8 cellular contexts compared by ENCODE assay signal in the genomic region with DNA sequence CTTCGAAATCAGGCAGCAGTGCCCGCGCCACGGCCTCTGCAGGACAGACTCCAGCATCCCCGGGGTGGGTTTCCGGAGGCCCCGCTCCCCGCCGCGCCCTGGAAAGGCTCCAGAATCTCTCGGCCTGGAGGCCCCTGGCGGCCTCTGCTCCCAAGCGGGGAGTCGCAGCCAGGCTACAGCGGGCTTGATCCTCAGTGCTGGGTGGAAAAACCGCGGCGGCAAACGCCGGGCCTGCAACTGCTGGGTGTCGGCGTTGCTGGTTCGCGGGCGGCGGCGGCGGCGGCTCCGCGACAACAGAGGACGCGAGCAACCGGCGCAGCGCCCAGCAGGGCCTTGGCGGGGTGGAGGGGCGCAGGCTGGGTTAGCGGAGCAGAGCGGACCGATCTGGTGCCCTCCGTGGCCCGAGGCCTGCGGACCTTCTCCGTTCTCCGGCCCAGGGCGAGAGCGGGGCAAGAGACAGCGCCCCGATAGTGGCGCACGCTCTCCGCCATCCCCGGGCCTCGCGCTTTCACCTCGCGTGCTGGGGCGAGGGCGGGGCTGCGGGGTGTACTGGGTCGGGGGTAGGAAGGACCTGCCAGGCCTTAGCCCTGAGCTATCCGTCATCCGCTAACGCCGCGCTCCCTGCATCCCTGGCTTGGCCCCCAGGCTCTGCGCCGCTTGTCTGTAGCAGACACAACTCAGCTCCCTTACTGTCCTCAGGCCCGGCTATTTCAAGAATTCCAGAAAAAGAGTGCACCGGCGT. TPM values are rescaled to one million over a fixed set of nuclear protein-coding genes. Genes with fewer than 3 reads are reported as not detected.
DNase-seq lines count a peak whose midpoint lies in the region; ATAC-seq, FAIRE-seq and TF ChIP-seq lines count a peak whose summit lies in the region.

No MANE protein-coding gene starts in this region.

- H3K23ac ChIP-seq in H1 (ENCODE audit: insufficient read length) = no peak overlapping the region

- POLR2A ChIA-PET in H1 (lab: Charles Lee; ENCODE audit: partially characterized antibody) = interaction anchor here (0.7 to 1.6 kb wide), 4 partner anchors 14 to 550 kb away, joined by 3 to 5 read pairs (median 4); a partner anchor contains a TSS

- TF ChIP-seq EP300 in H1 (IDR thresholded peaks at IDR 0.05; ENCODE audit: borderline replicate concordance in 1 of 2, low read depth in 2 of 2, low read length in 2 of 2) = no peak

- peaks cover 10 to 15% of the 10 kb centered on the region in 2 experiments for H3K79me2 ChIP-seq in H1 (ENCODE audit: control insufficient read depth in 1 of 2, insufficient read depth in 2 of 2, low read length in 2 of 2)

- peak; percentile 23 for ATAC-seq in GM18519 (IDR thresholded peaks at IDR 0.05; ENCODE audit: low FRiP score, unreplicated experiment)
- peak; percentile 29 for ATAC-seq in HG02973 (IDR thresholded peaks at IDR 0.05; ENCODE audit: unreplicated experiment)

- H3K79me1 ChIP-seq in H1 (ENCODE audit: low read depth, low read length) = 0 out of 2 replicates have a peak, but pooled peaks cover 4% of the 10 kb centered on the region

- TF ChIP-seq POLR2A in H1 (IDR thresholded peaks at IDR 0.05; ENCODE audit: control extremely low read depth in 1 of 2, low read depth in 2 of 2, low read length in 2 of 2) = peak in 1 of 2 experiments; percentile 75; a peak in 1 of 3 replicates

- H2BK12ac ChIP-seq in H1 (ENCODE audit: low read depth, low read length) = peak overlapping the region; percentile 82

- no peaks in the 10 kb centered on the region for H3K36me3 ChIP-seq in H1 (ENCODE audit: control insufficient read depth in 2 of 4, insufficient read depth in 4 of 4, low read length in 3 of 4)

- peaks cover 0 to 8% (median 3%) of the 10 kb centered on the region in 4 experiments; a peak in 4 of 7 replicates for H3K4me1 ChIP-seq in H1 (replicated peaks in 1 of 4; ENCODE audit: control insufficient read depth in 3 of 4, insufficient read depth in 4 of 4, low read length in 3 of 4)

- H3K27ac ChIP-seq in H1 (ENCODE audit: low read depth, low read length) = peak overlapping the region; percentile 34; the same call in 1 of the 2 replicates

- TF ChIP-seq CTCF in H1 (IDR thresholded peaks at IDR 0.05; ENCODE audit: control extremely low read depth in 1 of 3, insufficient read depth in 1 of 3, low read depth in 1 of 3, low read length in 3 of 3) = peak in 1 of 3 experiments; percentile 8; a peak in 1 of 4 replicates

- peaks cover 0 to 9% (median 4%) of the 10 kb centered on the region in 4 experiments; a peak in 3 of 7 replicates for H3K27me3 ChIP-seq in H1 (replicated peaks in 1 of 4; ENCODE audit: control insufficient read depth in 3 of 4, extremely low read depth in 1 of 4, insufficient read depth in 3 of 4, low read length in 3 of 4)

- no peak overlapping the region for H2BK120ac ChIP-seq in H1 (replicated peaks; ENCODE audit: low read depth, low read length)

- H4K8ac ChIP-seq in H1 (ENCODE audit: extremely low read depth, insufficient read depth, low read length) = peak overlapping the region; percentile 97

- H3K23me2 ChIP-seq in H1 (ENCODE audit: low read depth, low read length) = peaks cover 21% of the 10 kb centered on the region

- CTCF ChIA-PET in H1 (lab: Charles Lee; ENCODE audit: partially characterized antibody) = interaction anchor here (1.2 to 1.6 kb wide), 2 partner anchors 56 to 303 kb away, joined by 3 read pairs; no protein-coding TSS in a partner anchor

- FAIRE-seq in H1 (lab: Jason Lieb, UNC) = no peak

- no peak overlapping the region for H2BK15ac ChIP-seq in H1 (ENCODE audit: low read length)

- H4K91ac ChIP-seq in H1 (replicated peaks; ENCODE audit: insufficient read length, low read length) = peak overlapping the region; percentile 96

- peak overlapping the region; percentile 89 to 92 for H3K4me2 ChIP-seq in H1 (ENCODE audit: insufficient read depth in 1 of 2, low read depth in 2 of 2, low read length in 2 of 2)

- 3% methylated on average over 55 of the region's 72 CpGs; no CpG with 5 or more reads in 1 of the 2 experiments for WGBS in H1 (ENCODE audit: extremely low coverage in 1 of 2, insufficient coverage in 1 of 2, insufficient read length in 1 of 2, insufficient replicate concordance in 2 of 2, low coverage in 1 of 2, low lambda C conversion rate in 2 of 2, missing lambda C conversion rate in 1 of 2), 2 experiments

- 0 out of 4 replicates have a peak, but pooled peaks of 1 of the 2 experiments have one; percentile 3 for TF ChIP-seq RAD21 in H1 (IDR thresholded peaks at IDR 0.05 in 1 of 2, conservative IDR thresholded peaks at IDR 0.05 in 1 of 2; ENCODE audit: low read depth in 2 of 2, low read length in 2 of 2)

- no peaks in the 10 kb centered on the region for H4K20me1 ChIP-seq in H1 (replicated peaks in 1 of 2; ENCODE audit: control insufficient read depth in 1 of 2, insufficient read depth in 2 of 2, low read length in 2 of 2)

- H3K56ac ChIP-seq in H1 (replicated peaks; ENCODE audit: insufficient read length, low read depth, low read length) = peak overlapping the region; percentile 17

- H3K4me3 ChIP-seq in H1 (ENCODE audit: extremely low read depth in 1 of 4, insufficient read depth in 2 of 4, low read depth in 3 of 4, low read length in 4 of 4) = peak overlapping the region; percentile 36 to 64 (median 61)

- no peak overlapping the region for H2AK5ac ChIP-seq in H1 (ENCODE audit: low read depth, low read length)

- no peak overlapping the region; the same call in 1 of the 2 replicates for H2BK20ac ChIP-seq in H1 (ENCODE audit: low read length)

- peak overlapping the region; percentile 89 for H3K18ac ChIP-seq in H1 (ENCODE audit: extremely low read depth, low read length)

- peak overlapping the region; percentile 59 to 88 (median 74) for H3K9ac ChIP-seq in H1 (replicated peaks in 1 of 4; ENCODE audit: extremely low read depth in 1 of 4, low read depth in 3 of 4, low read length in 3 of 4)

- H3K14ac ChIP-seq in H1 (ENCODE audit: insufficient read length) = no peak overlapping the region

- H2AFZ ChIP-seq in H1 (ENCODE audit: low read length) = peak overlapping the region; percentile 70

- no peak overlapping the region for H3K4ac ChIP-seq in H1 (replicated peaks; ENCODE audit: insufficient read length, low read depth, low read length)

- DNase-seq in NCI-H510A (lab: John Stamatoyannopoulos, UW) = peak; percentile 26
- DNase-seq in activated CD8-positive, alpha-beta memory T cell treated with anti-CD3 and anti-CD28 coated beads for 48 hours (ENCODE audit: low read depth in 2 of 3, low spot score in 2 of 3) = peak; percentile 42 to 60 (median 49)
- DNase-seq in H1 (ENCODE audit: low read depth in 1 of 2, low spot score in 2 of 2) = peak in 1 of 2 experiments; percentile 85
- peak; percentile 93 for DNase-seq in mesenteric fat pad (ENCODE audit: low spot score)
- DNase-seq in stimulated activated CD8-positive, alpha-beta memory T cell treated with anti-CD3 and anti-CD28 coated beads, Interleukin-15, amount 100 ng/mL, for 1 hour (ENCODE audit: low read depth) = peak; percentile 35
- no peak for DNase-seq in NCI-H2171 (lab: John Stamatoyannopoulos, UW)

- peak overlapping the region; percentile 69 for H4K5ac ChIP-seq in H1 (ENCODE audit: insufficient read length, low read depth, low read length)

- no peaks in the 10 kb centered on the region for H3K9me3 ChIP-seq in H1 (ENCODE audit: insufficient read depth in 2 of 2, low read depth in 1 of 2, low read length in 1 of 2)

- peak overlapping the region; percentile 35; the same call in 1 of the 2 replicates for H2BK5ac ChIP-seq in H1 (ENCODE audit: low read depth, low read length)

TF ChIP-seq in H1, 55 proteins besides CTCF, POLR2A, EP300 and RAD21 (continues in another document):
- peak; percentile 66 for TF ChIP-seq TAF1 (IDR thresholded peaks at IDR 0.05; ENCODE audit: low read depth, low read length)
- TF ChIP-seq GABPA (IDR thresholded peaks at IDR 0.05; ENCODE audit: borderline replicate concordance, insufficient read depth, low read length) = no peak
- 0 out of 2 replicates have a peak, but pooled peaks have one; percentile 10 for TF ChIP-seq YY1 (IDR thresholded peaks at IDR 0.05; ENCODE audit: low read depth, low read length)
- no peak for TF ChIP-seq TEAD4 (IDR thresholded peaks at IDR 0.05; ENCODE audit: low read depth, low read length)
- no peak for TF ChIP-seq KDM1A (IDR thresholded peaks at IDR 0.05; ENCODE audit: borderline replicate concordance, low read length)
- TF ChIP-seq EZH2 (IDR thresholded peaks at IDR 0.05; ENCODE audit: low read depth, low read length, severe bottlenecking) = no peak
- TF ChIP-seq SP4 (IDR thresholded peaks at IDR 0.05; ENCODE audit: low read length) = no peak
- TF ChIP-seq, protein P1, sequence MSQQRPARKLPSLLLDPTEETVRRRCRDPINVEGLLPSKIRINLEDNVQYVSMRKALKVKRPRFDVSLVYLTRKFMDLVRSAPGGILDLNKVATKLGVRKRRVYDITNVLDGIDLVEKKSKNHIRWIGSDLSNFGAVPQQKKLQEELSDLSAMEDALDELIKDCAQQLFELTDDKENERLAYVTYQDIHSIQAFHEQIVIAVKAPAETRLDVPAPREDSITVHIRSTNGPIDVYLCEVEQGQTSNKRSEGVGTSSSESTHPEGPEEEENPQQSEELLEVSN (IDR thresholded peaks at IDR 0.05) = peak; percentile 90

RNA-seq across cellular contexts. Expression of a gene that starts 3.4 kb away (rescaled TPM):
- total RNA-seq in H1 (2021; fragmentation: NEBNext Ultra II Directional; extraction: Animal tissue kit (Norgen Biotek cat#: 25700)) = 38.0 and 44.2 TPM in 2 replicates
- 5.0 and 6.8 TPM in 2 replicates for polyA plus RNA-seq in H1 (2011; rRNA removed)
- polyA plus RNA-seq in H1 (2011; cell fraction: cytosol; rRNA removed) = 8.4 TPM
- 16.3 TPM for polyA plus RNA-seq in H1 (2011; cell fraction: nucleus; rRNA removed)
- polyA plus RNA-seq in H1 (2012, experiment 1 of 2) = 7.6 to 14.1 TPM (median 10.6 TPM) in 4 replicates
- polyA plus RNA-seq in H1 (2012, experiment 2 of 2) = 0.77 TPM
- polyA plus RNA-seq in H1 (2013, experiment 1 of 2) = 24.6 TPM
- polyA plus RNA-seq in H1 (2013, experiment 2 of 2) = 22.8 TPM
- 46.9 and 58.6 TPM in 2 replicates for polyA minus RNA-seq in H1 (2011; rRNA and poly(A)+ RNA removed)
- polyA minus RNA-seq in H1 (2011; cell fraction: cytosol; rRNA and poly(A)+ RNA removed) = 26.4 TPM
- 162 TPM for polyA minus RNA-seq in H1 (2011; cell fraction: nucleus; rRNA and poly(A)+ RNA removed)
- total RNA-seq in mesenteric fat pad = 30.4 TPM

RNA-seq across cellular contexts. Expression of a gene that starts 57.1 kb away (rescaled TPM):
- not detected in 2 replicates for total RNA-seq in H1 (2021; fragmentation: NEBNext Ultra II Directional; extraction: Animal tissue kit (Norgen Biotek cat#: 25700))
- not detected in 2 replicates for polyA plus RNA-seq in H1 (2011; rRNA removed)
- polyA plus RNA-seq in H1 (2011; cell fraction: cytosol; rRNA removed) = not detected
- not detected for polyA plus RNA-seq in H1 (2011; cell fraction: nucleus; rRNA removed)
- polyA plus RNA-seq in H1 (2012, experiment 1 of 2) = not detected in 4 replicates
- not detected for polyA plus RNA-seq in H1 (2012, experiment 2 of 2)
- not detected for polyA plus RNA-seq in H1 (2013, experiment 1 of 2)
- not detected for polyA plus RNA-seq in H1 (2013, experiment 2 of 2)
- polyA minus RNA-seq in H1 (2011; rRNA and poly(A)+ RNA removed) = not detected in 2 replicates
- polyA minus RNA-seq in H1 (2011; cell fraction: cytosol; rRNA and poly(A)+ RNA removed) = 7.1 TPM
- polyA minus RNA-seq in H1 (2011; cell fraction: nucleus; rRNA and poly(A)+ RNA removed) = 4.2 TPM
- total RNA-seq in mesenteric fat pad = not detected
